ENCODE assay signal across 8 cellular contexts in the genomic region with DNA sequence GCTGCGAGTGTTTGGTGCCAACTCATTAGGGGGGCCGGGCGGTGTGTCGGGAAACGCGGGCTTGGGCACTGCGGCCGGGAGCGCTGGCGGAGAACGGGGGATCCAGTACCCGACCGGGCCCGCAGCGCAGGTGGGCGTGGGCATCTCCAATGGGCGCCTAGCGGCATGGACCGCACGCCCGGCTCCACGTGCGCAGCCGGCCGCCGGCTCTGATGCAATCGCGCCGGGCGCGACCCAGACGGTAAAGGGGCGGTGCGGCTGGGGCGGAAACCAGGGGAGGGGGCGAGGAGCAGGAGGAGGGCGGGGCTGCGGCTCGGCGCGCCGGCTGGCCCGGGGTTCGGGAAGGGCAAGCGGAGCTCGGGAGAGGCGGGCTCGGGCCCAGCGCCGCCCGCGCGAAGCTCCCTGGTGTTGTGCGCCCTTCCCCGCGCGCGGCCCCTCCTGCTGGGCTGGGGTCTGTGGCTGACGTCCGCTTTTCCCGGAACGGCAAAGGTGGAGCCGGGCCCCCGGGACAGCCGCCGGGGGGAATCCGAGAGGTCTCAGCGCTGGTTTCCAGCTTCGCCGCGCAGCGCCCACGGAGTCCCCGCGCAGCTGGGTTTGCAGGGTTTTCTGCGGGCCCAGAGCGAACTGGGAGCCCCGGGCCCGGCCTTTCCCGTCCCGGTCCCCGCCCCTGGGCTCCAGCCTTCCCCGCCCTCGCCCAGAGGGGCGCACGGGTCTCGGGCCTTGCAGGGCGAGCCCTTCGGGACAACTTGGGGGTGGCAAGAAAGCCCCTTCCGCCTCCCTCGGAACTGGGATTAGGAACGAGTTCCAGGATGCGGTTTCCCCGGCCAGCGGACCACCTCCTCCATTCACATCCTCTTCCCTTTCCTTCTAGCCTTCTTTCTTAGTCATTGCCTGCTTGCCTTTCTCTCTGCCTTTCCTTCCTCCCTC. TPM values are rescaled to one million over a fixed set of nuclear protein-coding genes. Genes with fewer than 3 reads are reported as not detected.
DNase-seq lines count a peak whose midpoint lies in the region; ATAC-seq, FAIRE-seq and TF ChIP-seq lines count a peak whose summit lies in the region.

No MANE protein-coding gene starts in this region.

- H3K4me1 Mint-ChIP-seq in activated CD4-positive, alpha-beta T cell treated with anti-CD3 and anti-CD28 coated beads, Interleukin-2, amount 10 ng/mL, durations not matched to agents 7 days and 5 days, result peaks cover 45% of the 10 kb centered on the region

- H3K36me3 ChIP-seq in HepG2 (replicated peaks in 1 of 2; ENCODE audit: control insufficient read depth in 1 of 2, insufficient read depth in 2 of 2, low read length in 2 of 2), result no peaks in the 10 kb centered on the region; a peak in 1 of 5 replicates

- peak overlapping the region; percentile 95 for H3K27ac Mint-ChIP-seq in activated CD4-positive, alpha-beta T cell treated with anti-CD3 and anti-CD28 coated beads, Interleukin-2, amount 10 ng/mL, durations not matched to agents 7 days and 5 days

- H3K79me2 ChIP-seq in HepG2 (ENCODE audit: insufficient read depth, low read length), result peaks cover 44% of the 10 kb centered on the region

- H3K9me3 ChIP-seq in HepG2 (ENCODE audit: low read length), result no peaks in the 10 kb centered on the region

- H3K36me3 Mint-ChIP-seq in activated CD4-positive, alpha-beta T cell treated with anti-CD3 and anti-CD28 coated beads, Interleukin-2, amount 10 ng/mL, durations not matched to agents 7 days and 5 days (ENCODE audit: low read depth), result peaks cover 9% of the 10 kb centered on the region

- DNase-seq in AG09319 (ENCODE audit: extremely low read depth, low read depth) (peak; percentile 88), NCI-H460 (ENCODE audit: extremely low read depth, low read depth) (peak; percentile 66), coronary artery (ENCODE audit: low spot score) (peak; percentile 94), HepG2 (ENCODE audit: low spot score) (peak; percentile 83)
- peak; percentile 88 for DNase-seq in activated CD4-positive, alpha-beta T cell treated with anti-CD3 and anti-CD28 coated beads, Interleukin-2, amount 10 ng/mL, durations not matched to agents 7 days and 5 days
- peak; percentile 84 for DNase-seq in stimulated activated CD4-positive, alpha-beta T cell treated with anti-CD3 and anti-CD28 coated beads, Interleukin-2, amount 100 ng/mL, for 4 hours (ENCODE audit: low read depth)

- intact Hi-C loops in HepG2 (cut with micrococcal nuclease; ENCODE audit: unreplicated experiment), result loop anchor here (1.0 kb wide), 1 partner anchor 12 kb away; no protein-coding TSS in a partner anchor

- H4K20me1 ChIP-seq in HepG2 (ENCODE audit: insufficient read depth, low read length), result peaks cover 8% of the 10 kb centered on the region; the same call in 1 of the 2 replicates

- H3K4me1 ChIP-seq in HepG2 (ENCODE audit: insufficient read depth, low read length), result peaks cover 23% of the 10 kb centered on the region

- CTCF ChIA-PET in activated CD4-positive, alpha-beta T cell treated with anti-CD3 and anti-CD28 coated beads, Interleukin-2, amount 10 ng/mL, durations not matched to agents 7 days and 5 days (lab: Charles Lee), result interaction anchor here (1.0 to 2.6 kb wide), 3 partner anchors 8 to 16 kb away, joined by 3 to 8 read pairs (median 3); no protein-coding TSS in a partner anchor
- CTCF ChIA-PET in HepG2 (lab: Yijun Ruan, JAX; ENCODE audit: low intra/inter-chr PET ratio, low total read pairs), result no interaction called here

- POLR2A ChIA-PET in activated CD4-positive, alpha-beta T cell treated with anti-CD3 and anti-CD28 coated beads, Interleukin-2, amount 10 ng/mL, durations not matched to agents 7 days and 5 days (lab: Charles Lee), result no interaction called here
- POLR2A ChIA-PET in HepG2 (lab: Yijun Ruan, JAX), result interaction anchor here (1.1 to 2.5 kb wide), 3 partner anchors 9 to 16 kb away, joined by 4 to 24 read pairs (median 8); no protein-coding TSS in a partner anchor

- no TSS peak for BruUV-seq in HepG2 (replicated peaks; lab: Mats Ljungman, UMichigan)

- TF ChIP-seq EP300 in HepG2 (IDR thresholded peaks at IDR 0.05; ENCODE audit: low read depth in 2 of 2, low read length in 2 of 2) (peak in 1 of 2 experiments; percentile 65; a peak in 1 of 4 replicates), HepG2 (CRISPR knock-in tag; IDR thresholded peaks at IDR 0.05; ENCODE audit: borderline replicate concordance) (peak; percentile 38; the same call in 1 of the 2 replicates)

- H3K9me3 Mint-ChIP-seq in activated CD4-positive, alpha-beta T cell treated with anti-CD3 and anti-CD28 coated beads, Interleukin-2, amount 10 ng/mL, durations not matched to agents 7 days and 5 days, result no peaks in the 10 kb centered on the region

- FAIRE-seq in HepG2 (lab: Jason Lieb, UNC), result no peak

- in situ Hi-C loops in HepG2 (cut with HindIII; ENCODE audit: extremely low pct_ligation_motif_present, low pct_unique_long_range_greater_than_20kb), result no loop called here

- H3K4me3 ChIP-seq in coronary artery (peak overlapping the region; percentile 94), HepG2 (replicated peaks in 1 of 3; ENCODE audit: insufficient read depth in 1 of 3, low read depth in 2 of 3, low read length in 3 of 3) (peak overlapping the region; percentile 72 to 90 (median 87))

- peak overlapping the region; percentile 92 for H3K4me3 Mint-ChIP-seq in activated CD4-positive, alpha-beta T cell treated with anti-CD3 and anti-CD28 coated beads, Interleukin-2, amount 10 ng/mL, durations not matched to agents 7 days and 5 days

- WGBS in HepG2 (ENCODE audit: low lambda C conversion rate), result 4% methylated on average over 24 of the region's 95 CpGs

- H3K27me3 Mint-ChIP-seq in activated CD4-positive, alpha-beta T cell treated with anti-CD3 and anti-CD28 coated beads, Interleukin-2, amount 10 ng/mL, durations not matched to agents 7 days and 5 days, result peaks cover 11% of the 10 kb centered on the region

- H3K4me2 ChIP-seq in HepG2 (ENCODE audit: low read depth, low read length), result peak overlapping the region; percentile 98

- ATAC-seq in GM18873 (IDR thresholded peaks at IDR 0.05; ENCODE audit: low FRiP score, unreplicated experiment) (peak; percentile 57), HG03103 (IDR thresholded peaks at IDR 0.05; ENCODE audit: low read depth, unreplicated experiment) (peak; percentile 67), HepG2 (peak; percentile 87)

- no peak overlapping the region for H2AFZ ChIP-seq in HepG2 (ENCODE audit: low read length)

- peak overlapping the region; percentile 85 for H3K9ac ChIP-seq in HepG2 (ENCODE audit: insufficient read depth, low read depth, low read length)

- TF ChIP-seq RAD21 in HepG2 (CRISPR knock-in tag; IDR thresholded peaks at IDR 0.05), result no peak

- H3K27me3 ChIP-seq in HepG2 (ENCODE audit: control insufficient read depth in 1 of 2, insufficient read depth in 2 of 2, low read length in 2 of 2), result no peaks in the 10 kb centered on the region; a peak in 1 of 5 replicates

- H3K27ac ChIP-seq in coronary artery (peak overlapping the region; percentile 92 to 100), HepG2 (ENCODE audit: extremely low read length, insufficient read depth, low read length) (peak overlapping the region; percentile 78)

- TF ChIP-seq POLR2A in HepG2 (IDR thresholded peaks at IDR 0.05; ENCODE audit: insufficient read depth in 1 of 2, low read depth in 2 of 2, low read length in 2 of 2), result peak; percentile 57 to 79

- TF ChIP-seq CTCF in AG09319 (IDR thresholded peaks at IDR 0.05; ENCODE audit: low read depth, low read length), result no peak
- TF ChIP-seq CTCF in coronary artery (IDR thresholded peaks at IDR 0.05), result no peak
- peak; percentile 26 for TF ChIP-seq CTCF in HepG2 (CRISPR knock-in tag; IDR thresholded peaks at IDR 0.05)

RNA-seq across cellular contexts. Expression of gene MTHFD1L, which starts 0.9 kb away (rescaled TPM):
- total RNA-seq in NCI-H460 (2014; rRNA removed; shearing (Covaris generic)), result 38.0 and 46.2 TPM in 2 replicates
- polyA plus RNA-seq in NCI-H460 (2014; cell fraction: nucleus; rRNA removed), result 14.1 and 30.5 TPM in 2 replicates
- 10 to 100 TPM; 34.9 to 40.6 TPM for total RNA-seq in activated CD4-positive, alpha-beta T cell treated with anti-CD3 and anti-CD28 coated beads, Interleukin-2, amount 10 ng/mL, durations not matched to agents 7 days and 5 days
- 39.6 and 51.1 TPM in 2 replicates for total RNA-seq in HepG2 (2016; rRNA removed; fragmentation: Illumina TruSeq; extraction: Trizol)
- 27.5 and 29.9 TPM in 2 replicates for total RNA-seq in HepG2 (2016; cell fraction: cytosol; rRNA removed; fragmentation: Illumina TruSeq; extraction: Trizol; ENCODE audit: low read depth)
- total RNA-seq in HepG2 (2016; cell fraction: insoluble cytoplasmic fraction; rRNA removed; fragmentation: Illumina TruSeq; extraction: Trizol), result 42.1 and 44.4 TPM in 2 replicates
- 32.8 and 39.3 TPM in 2 replicates for total RNA-seq in HepG2 (2016; cell fraction: membrane; rRNA removed; fragmentation: Illumina TruSeq; extraction: Trizol)
- total RNA-seq in HepG2 (2016; cell fraction: nucleus; rRNA removed; fragmentation: Illumina TruSeq; extraction: Trizol), result 42.6 and 54.0 TPM in 2 replicates
- polyA plus RNA-seq in HepG2 (2011; rRNA removed), result 24.0 and 26.4 TPM in 2 replicates
- polyA plus RNA-seq in HepG2 (2011; cell fraction: cytosol; rRNA removed), result 18.3 and 23.7 TPM in 2 replicates
- polyA plus RNA-seq in HepG2 (2011; cell fraction: nucleus; rRNA removed), result 27.9 and 29.0 TPM in 2 replicates
- 35.8 and 52.4 TPM in 2 replicates for polyA plus RNA-seq in HepG2 (2012)
- polyA plus RNA-seq in HepG2 (2016; cell fraction: cytosol; fragmentation: Illumina TruSeq; extraction: Trizol; ENCODE audit: low read depth), result 35.5 and 38.1 TPM in 2 replicates
- polyA plus RNA-seq in HepG2 (2016; cell fraction: insoluble cytoplasmic fraction; fragmentation: Illumina TruSeq; extraction: Trizol; ENCODE audit: low read depth), result 48.1 and 53.8 TPM in 2 replicates
- polyA plus RNA-seq in HepG2 (2016; cell fraction: membrane; fragmentation: Illumina TruSeq; extraction: Trizol; ENCODE audit: low read depth), result 34.4 and 35.3 TPM in 2 replicates
- 40.0 and 44.5 TPM in 2 replicates for polyA plus RNA-seq in HepG2 (2016; cell fraction: nucleus; fragmentation: Illumina TruSeq; extraction: Trizol; ENCODE audit: insufficient read depth, low read depth)
- 26.6 and 26.8 TPM in 2 replicates for polyA minus RNA-seq in HepG2 (2011; rRNA and poly(A)+ RNA removed; ENCODE audit: low replicate concordance)
- 29.7 and 30.9 TPM in 2 replicates for polyA minus RNA-seq in HepG2 (2011; cell fraction: cytosol; rRNA and poly(A)+ RNA removed)
- 73.1 and 90.8 TPM in 2 replicates for polyA minus RNA-seq in HepG2 (2011; cell fraction: nucleus; rRNA and poly(A)+ RNA removed)

Comparison
In these comparisons a context has a peak if more than half of its experiments do, and no peak if none do; other contexts are left out.
1. Peak in every context shown above with its lines: DNase-seq, ATAC-seq, H3K4me3 ChIP-seq and H3K27ac ChIP-seq.